In genomic region chr1:185017966-185018365, GRCh38 we compare ENCODE assay signal across 2 cellular contexts.
TF ChIP-seq lines count a peak whose summit lies in the region.

No MANE protein-coding gene starts in this region.

TF ChIP-seq in A549, 52 proteins besides CTCF, POLR2A, EP300 and RAD21 (continued from another document):
- TF ChIP-seq, protein P1, sequence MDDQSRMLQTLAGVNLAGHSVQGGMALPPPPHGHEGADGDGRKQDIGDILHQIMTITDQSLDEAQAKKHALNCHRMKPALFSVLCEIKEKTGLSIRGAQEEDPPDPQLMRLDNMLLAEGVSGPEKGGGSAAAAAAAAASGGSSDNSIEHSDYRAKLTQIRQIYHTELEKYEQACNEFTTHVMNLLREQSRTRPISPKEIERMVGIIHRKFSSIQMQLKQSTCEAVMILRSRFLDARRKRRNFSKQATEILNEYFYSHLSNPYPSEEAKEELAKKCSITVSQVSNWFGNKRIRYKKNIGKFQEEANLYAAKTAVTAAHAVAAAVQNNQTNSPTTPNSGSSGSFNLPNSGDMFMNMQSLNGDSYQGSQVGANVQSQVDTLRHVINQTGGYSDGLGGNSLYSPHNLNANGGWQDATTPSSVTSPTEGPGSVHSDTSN (IDR thresholded peaks at IDR 0.05) = no peak
- TF ChIP-seq EHF (CRISPR knock-in tag; IDR thresholded peaks at IDR 0.05) (no peak), HOXB13 (CRISPR knock-in tag; IDR thresholded peaks at IDR 0.05; ENCODE audit: low read depth) (no peak), EHMT2 (IDR thresholded peaks at IDR 0.05; ENCODE audit: low read depth) (no peak)
- TF ChIP-seq, protein P2, sequence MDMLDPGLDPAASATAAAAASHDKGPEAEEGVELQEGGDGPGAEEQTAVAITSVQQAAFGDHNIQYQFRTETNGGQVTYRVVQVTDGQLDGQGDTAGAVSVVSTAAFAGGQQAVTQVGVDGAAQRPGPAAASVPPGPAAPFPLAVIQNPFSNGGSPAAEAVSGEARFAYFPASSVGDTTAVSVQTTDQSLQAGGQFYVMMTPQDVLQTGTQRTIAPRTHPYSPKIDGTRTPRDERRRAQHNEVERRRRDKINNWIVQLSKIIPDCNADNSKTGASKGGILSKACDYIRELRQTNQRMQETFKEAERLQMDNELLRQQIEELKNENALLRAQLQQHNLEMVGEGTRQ (IDR thresholded peaks at IDR 0.05) = no peak

TF ChIP-seq in HCT116, 20 proteins besides CTCF, POLR2A, EP300 and RAD21 (continued from another document):
- TF ChIP-seq, protein P3, sequence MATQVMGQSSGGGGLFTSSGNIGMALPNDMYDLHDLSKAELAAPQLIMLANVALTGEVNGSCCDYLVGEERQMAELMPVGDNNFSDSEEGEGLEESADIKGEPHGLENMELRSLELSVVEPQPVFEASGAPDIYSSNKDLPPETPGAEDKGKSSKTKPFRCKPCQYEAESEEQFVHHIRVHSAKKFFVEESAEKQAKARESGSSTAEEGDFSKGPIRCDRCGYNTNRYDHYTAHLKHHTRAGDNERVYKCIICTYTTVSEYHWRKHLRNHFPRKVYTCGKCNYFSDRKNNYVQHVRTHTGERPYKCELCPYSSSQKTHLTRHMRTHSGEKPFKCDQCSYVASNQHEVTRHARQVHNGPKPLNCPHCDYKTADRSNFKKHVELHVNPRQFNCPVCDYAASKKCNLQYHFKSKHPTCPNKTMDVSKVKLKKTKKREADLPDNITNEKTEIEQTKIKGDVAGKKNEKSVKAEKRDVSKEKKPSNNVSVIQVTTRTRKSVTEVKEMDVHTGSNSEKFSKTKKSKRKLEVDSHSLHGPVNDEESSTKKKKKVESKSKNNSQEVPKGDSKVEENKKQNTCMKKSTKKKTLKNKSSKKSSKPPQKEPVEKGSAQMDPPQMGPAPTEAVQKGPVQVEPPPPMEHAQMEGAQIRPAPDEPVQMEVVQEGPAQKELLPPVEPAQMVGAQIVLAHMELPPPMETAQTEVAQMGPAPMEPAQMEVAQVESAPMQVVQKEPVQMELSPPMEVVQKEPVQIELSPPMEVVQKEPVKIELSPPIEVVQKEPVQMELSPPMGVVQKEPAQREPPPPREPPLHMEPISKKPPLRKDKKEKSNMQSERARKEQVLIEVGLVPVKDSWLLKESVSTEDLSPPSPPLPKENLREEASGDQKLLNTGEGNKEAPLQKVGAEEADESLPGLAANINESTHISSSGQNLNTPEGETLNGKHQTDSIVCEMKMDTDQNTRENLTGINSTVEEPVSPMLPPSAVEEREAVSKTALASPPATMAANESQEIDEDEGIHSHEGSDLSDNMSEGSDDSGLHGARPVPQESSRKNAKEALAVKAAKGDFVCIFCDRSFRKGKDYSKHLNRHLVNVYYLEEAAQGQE (IDR thresholded peaks at IDR 0.05; ENCODE audit: low read depth) = no peak
- TF ChIP-seq CBX3 (IDR thresholded peaks at IDR 0.05; ENCODE audit: low read depth) = no peak
- TF ChIP-seq FOSL1 (IDR thresholded peaks at IDR 0.05; ENCODE audit: low read depth) = no peak
